ENCODE assay signal across 34 cellular contexts in genomic region chr15:88860212-88860611, GRCh38. TPM values are rescaled to one million over a fixed set of nuclear protein-coding genes. Genes with fewer than 3 reads are reported as not detected.
"Had no signal": no experiment of that assay in that cellular context is flagged by ENCODE, and none has a peak within 500 bp of the region (broad histone marks: within the 10 kb centered on the region; RNA-seq: fewer than 3 reads in every experiment).

No MANE protein-coding gene starts in this region.

- ATAC-seq: activated CD8-positive, alpha-beta memory T cell treated with anti-CD3 and anti-CD28 coated beads, Interleukin-2, amount 10 ng/mL, durations not matched to agents 7 days and 5 days; activated CD8-positive, alpha-beta T cell treated with anti-CD3 and anti-CD28 coated beads, Interleukin-2, amount 10 ng/mL, durations not matched to agents 7 days and 5 days; activated naive CD4-positive, alpha-beta T cell treated with anti-CD3 and anti-CD28 coated beads, Interleukin-2, amount 50 U/mL, for 72 hours; activated T-cell treated with anti-CD3 and anti-CD28 coated beads, Interleukin-2, amount 50 U/mL, for 4 hours; activated T-cell treated with anti-CD3 and anti-CD28 coated beads, Interleukin-2, amount 50 U/mL, for 72 hours; activated T-helper 17 cell treated with anti-CD3 and anti-CD28 coated beads, Interleukin-2, amount 50 U/mL, for 72 hours; body of pancreas had no signal

- DNase-seq: activated B cell treated with CpG ODN at 0.5 μM for 24 hours; activated CD4-positive, alpha-beta memory T cell treated with anti-CD3 and anti-CD28 coated beads, Interleukin-2, amount 10 ng/mL, durations not matched to agents 7 days and 5 days; activated CD4-positive, alpha-beta T cell treated with anti-CD3 and anti-CD28 coated beads for 48 hours; activated CD4-positive, alpha-beta T cell treated with anti-CD3 and anti-CD28 coated beads, Interleukin-2, amount 10 ng/mL, durations not matched to agents 7 days and 5 days; activated CD4-positive, alpha-beta T cell treated with anti-CD3 and anti-CD28 coated beads, Interleukin-2, amount 50 U/mL, for 48 hours; activated CD4-positive, CD25-positive, alpha-beta regulatory T cell treated with anti-CD3 and anti-CD28 coated beads, Interleukin-2, amount 50 U/mL, for 72 hours; activated CD8-positive, alpha-beta memory T cell treated with anti-CD3 and anti-CD28 coated beads for 24 hours; activated CD8-positive, alpha-beta memory T cell treated with anti-CD3 and anti-CD28 coated beads, Interleukin-2, amount 10 ng/mL, durations not matched to agents 7 days and 5 days; activated CD8-positive, alpha-beta memory T cell treated with anti-CD3 and anti-CD28 coated beads, Interleukin-2, amount 50 U/mL, for 48 hours; activated CD8-positive, alpha-beta T cell treated with anti-CD3 and anti-CD28 coated beads, Interleukin-2, amount 10 ng/mL, durations not matched to agents 7 days and 5 days; activated effector memory CD4-positive, alpha-beta T cell treated with anti-CD3 and anti-CD28 coated beads, Interleukin-2, amount 50 U/mL, for 16 hours; activated gamma-delta T cell treated with Interleukin-2 at 50 U/mL for 16 hours; activated naive CD4-positive, alpha-beta T cell; activated naive CD4-positive, alpha-beta T cell treated with anti-CD3 and anti-CD28 coated beads for 36 hours; activated naive CD4-positive, alpha-beta T cell treated with anti-CD3 and anti-CD28 coated beads, Interleukin-2, amount 50 U/mL, for 16 hours; activated naive CD8-positive, alpha-beta T cell treated with anti-CD3 and anti-CD28 coated beads for 36 hours; activated T-cell treated with anti-CD3 and anti-CD28 coated beads, Interleukin-2, amount 50 U/mL, for 1 hour; activated T-cell treated with anti-CD3 and anti-CD28 coated beads, Interleukin-2, amount 50 U/mL, for 4 hours; activated T-cell treated with anti-CD3 and anti-CD28 coated beads, Interleukin-2, amount 50 U/mL, for 72 hours; adrenal gland; amniotic stem cell; aorta; body of pancreas; brain microvascular endothelial cell; central memory CD4-positive, alpha-beta T cell; SW 1271; T-helper 1 cell; T-helper 2 cell; T-helper 9 cell had no signal

- H3K36me3 Mint-ChIP-seq: activated CD8-positive, alpha-beta memory T cell treated with anti-CD3 and anti-CD28 coated beads, Interleukin-2, amount 10 ng/mL, durations not matched to agents 7 days and 5 days; activated naive CD4-positive, alpha-beta T cell treated with anti-CD3 and anti-CD28 coated beads, Interleukin-2, amount 50 U/mL, for 72 hours; activated naive CD8-positive, alpha-beta T cell treated with anti-CD3 and anti-CD28 coated beads for 36 hours had no signal

- H3K4me1 Mint-ChIP-seq: activated B cell treated with CpG ODN at 0.5 μM for 24 hours; activated CD4-positive, alpha-beta memory T cell treated with anti-CD3 and anti-CD28 coated beads, Interleukin-2, amount 10 ng/mL, durations not matched to agents 7 days and 5 days; activated CD4-positive, alpha-beta T cell treated with anti-CD3 and anti-CD28 coated beads, Interleukin-2, amount 10 ng/mL, durations not matched to agents 7 days and 5 days; activated CD8-positive, alpha-beta memory T cell treated with anti-CD3 and anti-CD28 coated beads, Interleukin-2, amount 10 ng/mL, durations not matched to agents 7 days and 5 days; activated T-helper 17 cell treated with anti-CD3 and anti-CD28 coated beads, Interleukin-2, amount 50 U/mL, for 72 hours had no signal

- H3K4me3 Mint-ChIP-seq: activated B cell treated with CpG ODN at 0.5 μM for 24 hours; activated CD4-positive, alpha-beta memory T cell treated with anti-CD3 and anti-CD28 coated beads, Interleukin-2, amount 10 ng/mL, durations not matched to agents 7 days and 5 days; activated CD4-positive, alpha-beta T cell treated with anti-CD3 and anti-CD28 coated beads, Interleukin-2, amount 10 ng/mL, durations not matched to agents 7 days and 5 days; activated CD8-positive, alpha-beta memory T cell treated with anti-CD3 and anti-CD28 coated beads, Interleukin-2, amount 10 ng/mL, durations not matched to agents 7 days and 5 days; activated CD8-positive, alpha-beta T cell treated with anti-CD3 and anti-CD28 coated beads, Interleukin-2, amount 10 ng/mL, durations not matched to agents 7 days and 5 days; activated naive CD4-positive, alpha-beta T cell treated with anti-CD3 and anti-CD28 coated beads for 36 hours; activated naive CD8-positive, alpha-beta T cell treated with anti-CD3 and anti-CD28 coated beads for 36 hours; activated T-cell treated with anti-CD3 and anti-CD28 coated beads, Interleukin-2, amount 50 U/mL, for 4 hours; activated T-cell treated with anti-CD3 and anti-CD28 coated beads, Interleukin-2, amount 50 U/mL, for 72 hours; activated T-helper 1 cell treated with anti-CD3 and anti-CD28 coated beads, Interleukin-12 subunit alpha, Interleukin-12 subunit beta, Interleukin-2, Interleukin-4 antibody, amounts not matched to agents 30 ng/mL and 10 ng/mL and 1 ng/mL, durations not matched to agents 14 hours and 24 hours and 36 hours; activated T-helper 17 cell treated with anti-CD3 and anti-CD28 coated beads, Interleukin-2, amount 50 U/mL, for 72 hours; T-helper 1 cell treated with Interleukin-12 subunit alpha and Interleukin-12 subunit beta and Interleukin-4 antibody, amounts not matched to agents 30 μg/mL and 1 μg/mL, for 36 hours; T-helper 2 cell treated with Interferon-gamma antibody and Interleukin-4, amounts not matched to agents 5 μg/mL and 100 μg/mL, for 36 hours had no signal

- H3K9me3 Mint-ChIP-seq: activated B cell treated with CpG ODN at 0.5 μM for 24 hours; activated CD4-positive, alpha-beta memory T cell treated with anti-CD3 and anti-CD28 coated beads, Interleukin-2, amount 10 ng/mL, durations not matched to agents 7 days and 5 days; activated naive CD4-positive, alpha-beta T cell treated with anti-CD3 and anti-CD28 coated beads, Interleukin-2, amount 50 U/mL, for 72 hours; activated naive CD8-positive, alpha-beta T cell treated with anti-CD3 and anti-CD28 coated beads for 36 hours; activated T-cell treated with anti-CD3 and anti-CD28 coated beads, Interleukin-2, amount 50 U/mL, for 4 hours; activated T-cell treated with anti-CD3 and anti-CD28 coated beads, Interleukin-2, amount 50 U/mL, for 72 hours; activated T-helper 17 cell treated with anti-CD3 and anti-CD28 coated beads, Interleukin-2, amount 50 U/mL, for 72 hours; T-helper 2 cell treated with Interferon-gamma antibody and Interleukin-4, amounts not matched to agents 5 μg/mL and 100 μg/mL, for 36 hours had no signal

- H3K27ac Mint-ChIP-seq: activated B cell treated with CpG ODN at 0.5 μM for 24 hours; activated CD4-positive, alpha-beta memory T cell treated with anti-CD3 and anti-CD28 coated beads, Interleukin-2, amount 10 ng/mL, durations not matched to agents 7 days and 5 days; activated CD4-positive, alpha-beta T cell treated with anti-CD3 and anti-CD28 coated beads, Interleukin-2, amount 10 ng/mL, durations not matched to agents 7 days and 5 days; activated CD8-positive, alpha-beta memory T cell treated with anti-CD3 and anti-CD28 coated beads, Interleukin-2, amount 10 ng/mL, durations not matched to agents 7 days and 5 days; activated CD8-positive, alpha-beta T cell treated with anti-CD3 and anti-CD28 coated beads, Interleukin-2, amount 10 ng/mL, durations not matched to agents 7 days and 5 days; activated naive CD4-positive, alpha-beta T cell treated with anti-CD3 and anti-CD28 coated beads for 36 hours; activated naive CD4-positive, alpha-beta T cell treated with anti-CD3 and anti-CD28 coated beads, Interleukin-2, amount 50 U/mL, for 72 hours; activated naive CD8-positive, alpha-beta T cell treated with anti-CD3 and anti-CD28 coated beads for 36 hours; activated T-cell treated with anti-CD3 and anti-CD28 coated beads, Interleukin-2, amount 50 U/mL, for 72 hours; activated T-helper 1 cell treated with anti-CD3 and anti-CD28 coated beads, Interleukin-12 subunit alpha, Interleukin-12 subunit beta, Interleukin-2, Interleukin-4 antibody, amounts not matched to agents 30 ng/mL and 10 ng/mL and 1 ng/mL, durations not matched to agents 14 hours and 24 hours and 36 hours; activated T-helper 17 cell treated with anti-CD3 and anti-CD28 coated beads, Interleukin-2, amount 50 U/mL, for 72 hours; T-helper 1 cell treated with Interleukin-12 subunit alpha and Interleukin-12 subunit beta and Interleukin-4 antibody, amounts not matched to agents 30 μg/mL and 1 μg/mL, for 36 hours; T-helper 2 cell treated with Interferon-gamma antibody and Interleukin-4, amounts not matched to agents 5 μg/mL and 100 μg/mL, for 36 hours had no signal

- H3K27me3 Mint-ChIP-seq: activated CD4-positive, alpha-beta memory T cell treated with anti-CD3 and anti-CD28 coated beads, Interleukin-2, amount 10 ng/mL, durations not matched to agents 7 days and 5 days; activated CD4-positive, alpha-beta T cell treated with anti-CD3 and anti-CD28 coated beads, Interleukin-2, amount 10 ng/mL, durations not matched to agents 7 days and 5 days; activated CD8-positive, alpha-beta memory T cell treated with anti-CD3 and anti-CD28 coated beads, Interleukin-2, amount 10 ng/mL, durations not matched to agents 7 days and 5 days; activated naive CD8-positive, alpha-beta T cell treated with anti-CD3 and anti-CD28 coated beads for 36 hours; activated T-helper 17 cell treated with anti-CD3 and anti-CD28 coated beads, Interleukin-2, amount 50 U/mL, for 72 hours had no signal

RNA-seq across cellular contexts. Expression of gene ACAN, which starts 57.0 kb away (rescaled TPM):
- total RNA-seq: activated B cell treated with CpG ODN at 0.5 μM for 24 hours; activated CD4-positive, alpha-beta memory T cell treated with anti-CD3 and anti-CD28 coated beads, Interleukin-2, amount 10 ng/mL, durations not matched to agents 7 days and 5 days; activated CD4-positive, alpha-beta T cell treated with anti-CD3 and anti-CD28 coated beads, Interleukin-2, amount 10 ng/mL, durations not matched to agents 7 days and 5 days; activated CD8-positive, alpha-beta memory T cell treated with anti-CD3 and anti-CD28 coated beads, Interleukin-2, amount 10 ng/mL, durations not matched to agents 7 days and 5 days; activated CD8-positive, alpha-beta T cell treated with anti-CD3 and anti-CD28 coated beads, Interleukin-2, amount 10 ng/mL, durations not matched to agents 7 days and 5 days; activated naive CD4-positive, alpha-beta T cell treated with anti-CD3 and anti-CD28 coated beads for 36 hours; activated naive CD4-positive, alpha-beta T cell treated with anti-CD3 and anti-CD28 coated beads, Interleukin-2, amount 50 U/mL, for 72 hours; activated naive CD8-positive, alpha-beta T cell treated with anti-CD3 and anti-CD28 coated beads for 36 hours; activated T-cell treated with anti-CD3 and anti-CD28 coated beads, Interleukin-2, amount 50 U/mL, for 4 hours; activated T-cell treated with anti-CD3 and anti-CD28 coated beads, Interleukin-2, amount 50 U/mL, for 72 hours; activated T-helper 1 cell treated with anti-CD3 and anti-CD28 coated beads, Interleukin-12 subunit alpha, Interleukin-12 subunit beta, Interleukin-2, Interleukin-4 antibody, amounts not matched to agents 30 ng/mL and 10 ng/mL and 1 ng/mL, durations not matched to agents 14 hours and 24 hours and 36 hours; activated T-helper 17 cell treated with anti-CD3 and anti-CD28 coated beads, Interleukin-2, amount 50 U/mL, for 72 hours had no signal
